In genomic region chr1:14786104-14786675, GRCh38 we compare ENCODE assay signal across 16 cellular contexts.
A peak's percentile ranks its signal among the peaks of the same experiment; 100 is the strongest.
DNase-seq lines count a peak whose midpoint lies in the region; ATAC-seq, FAIRE-seq and TF ChIP-seq lines count a peak whose summit lies in the region.
"Had no signal": no experiment of that assay in that cellular context is flagged by ENCODE, and none has a peak within 500 bp of the region (broad histone marks: within the 10 kb centered on the region; RNA-seq: fewer than 3 reads in every experiment).

No MANE protein-coding gene starts in this region.

- peak overlapping the region; percentile 5 for H3K27ac Mint-ChIP-seq in progenitor cell of endocrine pancreas
- H3K27ac Mint-ChIP-seq: CD4-positive, CD25-positive, alpha-beta regulatory T cell had no signal

- H3K4me1 Mint-ChIP-seq in progenitor cell of endocrine pancreas (ENCODE audit: low read depth), result peaks cover 46% of the 10 kb centered on the region
- H3K4me1 Mint-ChIP-seq: CD4-positive, CD25-positive, alpha-beta regulatory T cell had no signal

- peak; percentile 66 for FAIRE-seq in RCC 7860 (lab: Jason Lieb, UNC)
- FAIRE-seq: GM12878, GM18507, H1, HepG2, HTR-8/SVneo had no signal

- no peaks in the 10 kb centered on the region for H3K9me3 Mint-ChIP-seq in progenitor cell of endocrine pancreas (ENCODE audit: low read depth)

- TF ChIP-seq CTCF in progenitor cell of endocrine pancreas (IDR thresholded peaks at IDR 0.05; ENCODE audit: unreplicated experiment), result no peak

- DNase-seq in RCC 7860 (ENCODE audit: low spot score), result no peak
- peak; percentile 46 for DNase-seq in cerebellum (ENCODE audit: low spot score)
- DNase-seq in left kidney (ENCODE audit: low read depth, low spot score), result peak; percentile 58
- DNase-seq in progenitor cell of endocrine pancreas (ENCODE audit: low spot score, unreplicated experiment), result no peak
- DNase-seq in NCI-H2081 treated with DMSO at 0.1 percent for 48 hours (lab: John Stamatoyannopoulos, UW), result no peak
- no peak for DNase-seq in central memory CD4-positive, alpha-beta T cell
- no peak for DNase-seq in NK-92 treated with Interleukin-12 subunit alpha and Interleukin-12 subunit beta, amount 100 ng/mL, for 24 hours (lab: John Stamatoyannopoulos, UW)
- DNase-seq: ACHN; CD4-positive, CD25-positive, alpha-beta regulatory T cell; DMS53 had no signal

- ATAC-seq in GM21786 (IDR thresholded peaks at IDR 0.05; ENCODE audit: unreplicated experiment), result no peak
- ATAC-seq: GM12878, HepG2 had no signal

- H3K36me3 Mint-ChIP-seq in progenitor cell of endocrine pancreas (ENCODE audit: insufficient read depth), result no peaks in the 10 kb centered on the region
- H3K36me3 Mint-ChIP-seq: CD4-positive, CD25-positive, alpha-beta regulatory T cell had no signal

- no peaks in the 10 kb centered on the region for H3K27me3 Mint-ChIP-seq in progenitor cell of endocrine pancreas
- H3K27me3 Mint-ChIP-seq: CD4-positive, CD25-positive, alpha-beta regulatory T cell had no signal

- no peak overlapping the region for H3K4me3 Mint-ChIP-seq in progenitor cell of endocrine pancreas (ENCODE audit: low read depth)
- H3K4me3 Mint-ChIP-seq: CD4-positive, CD25-positive, alpha-beta regulatory T cell had no signal

Comparison
In these comparisons a context has a peak if more than half of its experiments do, and no peak if none do; other contexts are left out.
1. DNase-seq: peak in cerebellum (single experiment) and left kidney (single experiment); none in RCC 7860 (single experiment), progenitor cell of endocrine pancreas (single experiment), NCI-H2081 treated with DMSO at 0.1 percent for 48 hours (single experiment), central memory CD4-positive, alpha-beta T cell (single experiment) and NK-92 treated with Interleukin-12 subunit alpha and Interleukin-12 subunit beta, amount 100 ng/mL, for 24 hours (single experiment).